In the genomic region with DNA sequence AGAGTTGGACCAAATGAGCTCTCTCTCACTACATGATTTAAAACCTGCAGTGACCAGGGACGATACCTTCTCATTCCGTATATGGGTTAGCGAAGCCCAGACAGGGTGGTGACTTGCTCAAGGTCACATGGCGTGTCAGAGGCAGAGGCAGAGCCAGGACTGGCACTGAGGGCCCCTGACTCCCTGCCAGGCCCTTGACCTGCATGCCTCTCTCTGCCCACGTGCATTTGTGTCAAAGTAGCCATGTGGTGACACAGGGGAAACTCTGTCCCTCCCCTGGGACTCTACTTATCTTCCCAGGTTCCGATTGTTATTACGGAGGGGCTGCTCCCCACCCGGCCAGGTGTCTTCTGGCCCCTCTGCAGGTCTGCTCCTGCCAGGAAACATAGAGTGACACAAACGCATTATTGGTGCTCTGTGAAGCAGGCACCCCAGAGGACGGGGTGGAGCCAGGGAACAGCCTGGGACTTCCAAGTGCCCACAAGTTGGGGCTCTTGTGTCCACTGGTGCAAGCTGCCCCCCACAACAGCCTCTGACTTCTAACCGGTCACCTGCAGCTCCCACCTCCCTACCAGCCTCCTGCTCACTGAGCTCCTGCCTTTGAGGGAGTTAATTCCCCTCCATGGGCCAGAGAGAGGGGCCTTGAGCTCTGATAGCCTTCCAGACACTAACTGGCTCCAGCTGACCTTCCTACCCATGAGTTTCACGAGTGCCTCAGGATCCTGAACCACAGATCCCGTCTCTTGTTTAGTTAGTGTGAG, we compare ENCODE assay signal across 1 cellular context.
TF ChIP-seq lines count a peak whose summit lies in the region.

No MANE protein-coding gene starts in this region.

TF ChIP-seq in IMR-90, 13 proteins besides CTCF, POLR2A, EP300 and RAD21:
- TF ChIP-seq RFX5 (IDR thresholded peaks at IDR 0.05; ENCODE audit: low read depth, low read length) (no peak), RCOR1 (IDR thresholded peaks at IDR 0.05; ENCODE audit: insufficient replicate concordance, low read length) (no peak), FOS (IDR thresholded peaks at IDR 0.05; ENCODE audit: low read depth, low read length) (no peak), SMC3 (IDR thresholded peaks at IDR 0.05; ENCODE audit: low read depth, low read length) (no peak), MAFK (IDR thresholded peaks at IDR 0.05; ENCODE audit: low read depth, low read length) (no peak), NFE2L2 (IDR thresholded peaks at IDR 0.05; ENCODE audit: low read depth, low read length) (no peak), BHLHE40 (IDR thresholded peaks at IDR 0.05; ENCODE audit: low read depth, low read length) (no peak), MXI1 (IDR thresholded peaks at IDR 0.05; ENCODE audit: borderline replicate concordance, low read depth, low read length) (no peak), CEBPB (IDR thresholded peaks at IDR 0.05; ENCODE audit: low read depth, low read length) (no peak)
